ENCODE assay signal across 1 cellular context in the genomic region with DNA sequence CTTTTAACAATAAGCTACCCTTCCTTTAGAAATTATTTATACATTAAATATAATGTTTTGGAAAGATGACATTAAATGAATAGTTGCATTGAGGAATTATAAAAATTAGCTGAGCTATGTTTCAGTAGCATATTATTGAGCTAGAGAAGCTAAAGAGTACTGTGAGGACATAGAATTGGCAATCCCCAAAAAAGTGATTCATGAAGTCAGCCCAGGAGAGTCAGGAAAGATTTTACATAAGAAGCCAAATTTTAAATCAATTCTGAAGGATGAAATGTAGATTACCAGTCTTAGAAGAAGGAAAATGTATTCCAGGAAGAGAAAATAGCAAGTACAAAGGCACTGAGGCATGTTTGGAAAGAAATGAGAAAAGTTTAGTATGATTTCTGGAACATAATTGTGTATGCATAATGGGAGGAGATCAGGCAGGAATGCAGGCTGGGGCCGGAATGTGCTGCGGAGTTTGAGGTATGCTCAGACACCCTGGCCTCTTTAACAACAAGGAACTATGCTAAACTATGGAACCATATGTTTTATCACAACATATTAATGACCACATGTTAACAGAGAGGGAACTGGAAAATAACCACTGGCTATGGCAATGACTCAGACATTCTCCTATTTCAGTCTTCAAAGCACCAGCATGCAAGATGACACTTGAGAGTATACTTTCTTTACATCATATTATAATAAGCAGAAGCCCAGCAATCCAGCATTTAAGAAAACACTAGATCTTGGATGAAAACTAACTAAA.
TF ChIP-seq lines count a peak whose summit lies in the region.

No MANE protein-coding gene starts in this region.

TF ChIP-seq in GM23338, 12 proteins besides CTCF, POLR2A, EP300 and RAD21 (continued from another document):
- TF ChIP-seq REST (IDR thresholded peaks at IDR 0.05; ENCODE audit: unreplicated experiment) (no peak), CREB1 (CRISPR knock-in tag; IDR thresholded peaks at IDR 0.05; ENCODE audit: low read depth) (no peak), STAT1 (IDR thresholded peaks at IDR 0.05; ENCODE audit: unreplicated experiment) (no peak), ZNF331 (CRISPR knock-in tag; IDR thresholded peaks at IDR 0.05; ENCODE audit: low read depth) (no peak), JUNB (IDR thresholded peaks at IDR 0.05; ENCODE audit: unreplicated experiment) (no peak), POLR2AphosphoS5 (IDR thresholded peaks at IDR 0.05; ENCODE audit: low read depth) (no peak), EZH2 (IDR thresholded peaks at IDR 0.05; ENCODE audit: low read depth, unreplicated experiment) (no peak), ZNF114 (CRISPR knock-in tag; IDR thresholded peaks at IDR 0.05) (no peak), EZH2phosphoT487 (IDR thresholded peaks at IDR 0.05; ENCODE audit: unreplicated experiment) (no peak), ETS1 (IDR thresholded peaks at IDR 0.05) (no peak)
